26 cellular contexts compared by ENCODE assay signal in genomic region chr14:74468513-74468912, GRCh38. TPM values are rescaled to one million over a fixed set of nuclear protein-coding genes. Genes with fewer than 3 reads are reported as not detected.
"Had no signal": no experiment of that assay in that cellular context is flagged by ENCODE, and none has a peak within 500 bp of the region (broad histone marks: within the 10 kb centered on the region; RNA-seq: fewer than 3 reads in every experiment).

No MANE protein-coding gene starts in this region.

- H3K9me3 ChIP-seq: esophagus muscularis mucosa, gastrocnemius medialis, ovary, right atrium auricular region, sigmoid colon, stomach had no signal

- H3K36me3 Mint-ChIP-seq: natural killer cell had no signal

- H3K27ac ChIP-seq: epithelial cell of prostate, esophagus muscularis mucosa, gastrocnemius medialis, ovary, right atrium auricular region, sigmoid colon, skin epidermis, stomach had no signal

- H3K4me1 ChIP-seq: sigmoid colon had no signal

- H3K27me3 ChIP-seq: esophagus muscularis mucosa, gastrocnemius medialis, ovary, right atrium auricular region, sigmoid colon, stomach had no signal

- H3K27ac Mint-ChIP-seq: immature natural killer cell; mesothelial cell of epicardium; natural killer cell; stimulated activated naive B cell treated with anti-CD40 and anti-IgM and Interleukin-4, amounts not matched to agents 10 μg/mL and 1 μg/mL and 100 μg/mL, for 72 hours had no signal

- ATAC-seq: gastrocnemius medialis; left colon; left ventricle myocardium superior; natural killer cell; stimulated activated naive B cell treated with anti-CD40 and anti-IgM and Interleukin-4, amounts not matched to agents 10 μg/mL and 1 μg/mL and 100 μg/mL, for 72 hours had no signal

- FAIRE-seq: endometrium, keratinocyte had no signal

- H3K4me3 ChIP-seq: coronary artery, esophagus muscularis mucosa, gastrocnemius medialis, lung, ovary, right atrium auricular region, sigmoid colon, skin epidermis, stomach had no signal

- H3K27me3 Mint-ChIP-seq: stimulated activated naive B cell treated with anti-CD40 and anti-IgM and Interleukin-4, amounts not matched to agents 10 μg/mL and 1 μg/mL and 100 μg/mL, for 72 hours had no signal

- DNase-seq: effector CD8-positive, alpha-beta T cell; gastrocnemius medialis; immature natural killer cell; left colon; left ventricle myocardium superior; natural killer cell; ovary; sigmoid colon; stimulated activated CD4-positive, alpha-beta T cell treated with anti-CD3 and anti-CD28 coated beads, Interleukin-4, amount 100 ng/mL, for 4 hours; stimulated activated naive B cell treated with anti-CD40 and anti-IgM and Interleukin-4, amounts not matched to agents 10 μg/mL and 1 μg/mL and 100 μg/mL, for 72 hours; stomach; substantia nigra; trophoblast cell had no signal

- H3K9me3 Mint-ChIP-seq: immature natural killer cell, mesothelial cell of epicardium, natural killer cell, neural crest cell had no signal

- H3K36me3 ChIP-seq: gastrocnemius medialis, ovary had no signal

- H3K4me1 Mint-ChIP-seq: immature natural killer cell, mesothelial cell of epicardium, natural killer cell, neural crest cell had no signal

- H3K4me3 Mint-ChIP-seq: immature natural killer cell; mesothelial cell of epicardium; natural killer cell; neural crest cell; stimulated activated naive B cell treated with anti-CD40 and anti-IgM and Interleukin-4, amounts not matched to agents 10 μg/mL and 1 μg/mL and 100 μg/mL, for 72 hours had no signal

RNA-seq across cellular contexts. Expression of gene SYNDIG1L, which starts 42.5 kb away (rescaled TPM):
- total RNA-seq: chondrocyte, dermis microvascular lymphatic vessel endothelial cell, fibroblast of villous mesenchyme, gastrocnemius medialis, left colon, neural crest cell, stomach had no signal
- polyA plus RNA-seq: immature natural killer cell, keratinocyte, stomach had no signal
